Comparison of ENCODE assay signal across 8 cellular contexts in genomic region chr2:197191948-197192338, GRCh38.
DNase-seq lines count a peak whose midpoint lies in the region; ATAC-seq and TF ChIP-seq lines count a peak whose summit lies in the region.

No MANE protein-coding gene starts in this region.

- peak in 1 of 10 experiments; percentile 52 for DNase-seq in CD4-positive, alpha-beta T cell
- peak; percentile 64 for DNase-seq in activated CD4-positive, alpha-beta memory T cell treated with anti-CD3 and anti-CD28 coated beads, Interleukin-2, amount 10 ng/mL, durations not matched to agents 7 days and 5 days
- DNase-seq in NCI-H510A treated with DMSO at 0.1 percent for 48 hours (lab: John Stamatoyannopoulos, UW) (no peak), NOMO-1 treated with dmso at 0.1 percent for 144 hours (lab: John Stamatoyannopoulos, UW; ENCODE audit: unreplicated experiment) (no peak), caudate nucleus (lab: John Stamatoyannopoulos, UW) (no peak), HCEC 1CT (no peak)

- peak overlapping the region; percentile 52 for H3K4me3 Mint-ChIP-seq in CD4-positive, alpha-beta T cell
- H3K4me3 Mint-ChIP-seq in activated CD4-positive, alpha-beta memory T cell treated with anti-CD3 and anti-CD28 coated beads, Interleukin-2, amount 10 ng/mL, durations not matched to agents 7 days and 5 days = no peak overlapping the region

- ATAC-seq in CD4-positive, alpha-beta T cell (ENCODE audit: poor library complexity) = peak; percentile 79
- peak; percentile 48 for ATAC-seq in GM19328 (IDR thresholded peaks at IDR 0.05; ENCODE audit: unreplicated experiment)
- ATAC-seq in HG03103 (IDR thresholded peaks at IDR 0.05; ENCODE audit: low read depth, unreplicated experiment) = peak; percentile 62

- TF ChIP-seq CTCF in CD4-positive, alpha-beta T cell (IDR thresholded peaks at IDR 0.05) = no peak

- POLR2A ChIA-PET in CD4-positive, alpha-beta T cell (lab: Charles Lee) = interaction anchor here (0.7 to 3.7 kb wide), 13 partner anchors 14 to 137 kb away, joined by 3 to 73 read pairs (median 4); partner anchors contain the start of gene ANKRD44
- POLR2A ChIA-PET in activated CD4-positive, alpha-beta memory T cell treated with anti-CD3 and anti-CD28 coated beads, Interleukin-2, amount 10 ng/mL, durations not matched to agents 7 days and 5 days (lab: Charles Lee) = interaction anchor here (0.7 to 3.6 kb wide), 9 partner anchors 14 to 124 kb away, joined by 3 to 61 read pairs (median 4); partner anchors contain the start of gene ANKRD44

- H3K27ac Mint-ChIP-seq in CD4-positive, alpha-beta T cell = peak overlapping the region; percentile 95
- peak overlapping the region; percentile 32 for H3K27ac Mint-ChIP-seq in activated CD4-positive, alpha-beta memory T cell treated with anti-CD3 and anti-CD28 coated beads, Interleukin-2, amount 10 ng/mL, durations not matched to agents 7 days and 5 days

- H3K27me3 ChIP-seq in CD4-positive, alpha-beta T cell (ENCODE audit: control insufficient read depth, insufficient read depth, low read length) = no peaks in the 10 kb centered on the region

- H3K9me3 ChIP-seq in CD4-positive, alpha-beta T cell (ENCODE audit: control insufficient read depth, low read length) = no peaks in the 10 kb centered on the region

- H3K27ac ChIP-seq in CD4-positive, alpha-beta T cell (ENCODE audit: low read depth, low read length) = peak overlapping the region; percentile 62
- H3K27ac ChIP-seq in caudate nucleus (ENCODE audit: low read depth, low read length) = no peak overlapping the region

- intact Hi-C loops in CD4-positive, alpha-beta T cell (cut with DNase I, micrococcal nuclease) = loop anchor here (1.0 to 10.0 kb wide), 7 partner anchors 79 to 1017 kb away; partner anchors contain the start of genes ANKRD44 (in 1 of the 2) and STK17B (in 1 of the 2)

- H3K36me3 Mint-ChIP-seq in CD4-positive, alpha-beta T cell (ENCODE audit: low read depth) = peaks cover 29% of the 10 kb centered on the region
- H3K36me3 Mint-ChIP-seq in activated CD4-positive, alpha-beta memory T cell treated with anti-CD3 and anti-CD28 coated beads, Interleukin-2, amount 10 ng/mL, durations not matched to agents 7 days and 5 days (ENCODE audit: low read depth) = peaks cover 16% of the 10 kb centered on the region

- H3K4me1 Mint-ChIP-seq in CD4-positive, alpha-beta T cell (ENCODE audit: low read depth) = peaks cover 85% of the 10 kb centered on the region
- H3K4me1 Mint-ChIP-seq in activated CD4-positive, alpha-beta memory T cell treated with anti-CD3 and anti-CD28 coated beads, Interleukin-2, amount 10 ng/mL, durations not matched to agents 7 days and 5 days = peaks cover 76% of the 10 kb centered on the region

- H3K9me3 Mint-ChIP-seq in CD4-positive, alpha-beta T cell = no peaks in the 10 kb centered on the region
- H3K9me3 Mint-ChIP-seq in activated CD4-positive, alpha-beta memory T cell treated with anti-CD3 and anti-CD28 coated beads, Interleukin-2, amount 10 ng/mL, durations not matched to agents 7 days and 5 days = no peaks in the 10 kb centered on the region

- H3K27me3 Mint-ChIP-seq in CD4-positive, alpha-beta T cell = no peaks in the 10 kb centered on the region
- no peaks in the 10 kb centered on the region for H3K27me3 Mint-ChIP-seq in activated CD4-positive, alpha-beta memory T cell treated with anti-CD3 and anti-CD28 coated beads, Interleukin-2, amount 10 ng/mL, durations not matched to agents 7 days and 5 days

- CTCF ChIA-PET in CD4-positive, alpha-beta T cell (lab: Charles Lee) = interaction anchor here (0.6 to 4.1 kb wide), 41 partner anchors 8 to 264 kb away, joined by 3 to 69 read pairs (median 4); partner anchors contain the start of gene ANKRD44
- CTCF ChIA-PET in activated CD4-positive, alpha-beta memory T cell treated with anti-CD3 and anti-CD28 coated beads, Interleukin-2, amount 10 ng/mL, durations not matched to agents 7 days and 5 days (lab: Charles Lee) = interaction anchor here (0.6 to 4.2 kb wide), 23 partner anchors 10 to 253 kb away, joined by 3 to 55 read pairs (median 5); partner anchors contain the start of gene ANKRD44
